8 cellular contexts compared by ENCODE assay signal in genomic region chr17:30117548-30118155, GRCh38. TPM values are rescaled to one million over a fixed set of nuclear protein-coding genes. Genes with fewer than 3 reads are reported as not detected.
DNase-seq lines count a peak whose midpoint lies in the region; ATAC-seq and TF ChIP-seq lines count a peak whose summit lies in the region.

No MANE protein-coding gene starts in this region.

- H3K27me3 Mint-ChIP-seq in naive B cell, result no peaks in the 10 kb centered on the region

- CTCF ChIA-PET in BJ (lab: Yijun Ruan, JAX), result interaction anchor here (0.6 to 1.9 kb wide), 7 partner anchors 8 to 360 kb away, joined by 3 to 8 read pairs (median 3); no protein-coding TSS in a partner anchor

- POLR2A ChIA-PET in BJ (lab: Charles Lee), result no interaction called here

- H3K36me3 ChIP-seq in BJ (ENCODE audit: control insufficient read depth, insufficient read depth, low read length) (no peaks in the 10 kb centered on the region), KOPT-K1 (ENCODE audit: insufficient read depth, low read length) (peaks cover 39% of the 10 kb centered on the region)

- no peaks in the 10 kb centered on the region for H3K27me3 ChIP-seq in BJ (ENCODE audit: control insufficient read depth, insufficient read depth, low read length)

- no peaks in the 10 kb centered on the region for H3K9me3 Mint-ChIP-seq in naive B cell

- peak overlapping the region; percentile 72 for H3K4me3 ChIP-seq in BJ (ENCODE audit: low read depth, low read length)
- peak overlapping the region; percentile 77 for H3K4me3 ChIP-seq in coronary artery

- DNase-seq in BJ (ENCODE audit: low read depth) (no peak), coronary artery (ENCODE audit: low spot score) (no peak), naive B cell (no peak), NCI-H446 treated with DMSO at 0.1 percent for 48 hours (lab: John Stamatoyannopoulos, UW) (no peak), NCI-H774 (lab: John Stamatoyannopoulos, UW) (no peak)

- H3K4me3 Mint-ChIP-seq in naive B cell, result peak overlapping the region; percentile 94 to 100 (median 98)

- H3K4me1 Mint-ChIP-seq in naive B cell, result peaks cover 30 to 54% (median 36%) of the 10 kb centered on the region in 3 donors

- H3K27ac ChIP-seq in KOPT-K1 (ENCODE audit: low read depth, low read length, poor library complexity, severe bottlenecking) (peak overlapping the region; percentile 81), coronary artery (peak overlapping the region; percentile 93 to 98)

- TF ChIP-seq CTCF in BJ (IDR thresholded peaks at IDR 0.05; ENCODE audit: insufficient read depth, low read depth, low read length), result no peak
- TF ChIP-seq CTCF in coronary artery (IDR thresholded peaks at IDR 0.05), result no peak

- H3K27ac Mint-ChIP-seq in naive B cell, result peak overlapping the region; percentile 99 to 100 (median 99)

- H3K9me3 ChIP-seq in KOPT-K1 (ENCODE audit: insufficient read depth, low read length, poor library complexity, severe bottlenecking), result no peaks in the 10 kb centered on the region

- peaks cover 0 to 7% of the 10 kb centered on the region in 2 donors for H3K36me3 Mint-ChIP-seq in naive B cell

- ATAC-seq in naive B cell (ENCODE audit: low read depth in 2 of 2) (no peak), HG03135 (IDR thresholded peaks at IDR 0.05; ENCODE audit: unreplicated experiment) (no peak), GM18907 (IDR thresholded peaks at IDR 0.05; ENCODE audit: unreplicated experiment) (no peak)

RNA-seq across cellular contexts. Expression of gene NSRP1, which starts 1.0 kb away (rescaled TPM):
- polyA plus RNA-seq in BJ (2011; rRNA removed) (6.9 and 8.8 TPM in 2 replicates), naive B cell (ENCODE audit: low read depth in 6 of 6) (10 to 100 TPM; 26.2 to 42.8 (median 34.7) TPM)
- 7.2 and 9.4 TPM in 2 replicates for polyA minus RNA-seq in BJ (2011; rRNA and poly(A)+ RNA removed)
